14 cellular contexts compared by ENCODE assay signal in the genomic region with DNA sequence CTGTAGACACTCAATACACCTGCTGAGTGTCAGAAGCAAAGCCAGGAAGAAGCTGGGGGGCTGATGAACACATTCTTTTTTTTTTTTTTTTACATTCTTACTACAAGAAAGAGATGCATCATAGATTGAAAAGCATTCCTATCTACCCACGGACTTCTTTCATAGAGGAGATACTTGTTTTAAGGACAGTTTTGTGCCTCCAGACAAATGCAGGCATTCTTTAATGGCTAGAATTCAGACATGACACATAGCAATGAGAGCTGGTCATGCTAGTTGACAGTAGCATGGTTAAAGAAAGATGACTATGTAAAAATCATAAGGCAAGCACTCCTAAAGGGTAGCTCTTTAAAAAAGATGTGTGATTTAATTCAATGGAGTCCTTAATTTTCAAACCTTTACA.
"Had no signal": no experiment of that assay in that cellular context is flagged by ENCODE, and none has a peak within 500 bp of the region (broad histone marks: within the 10 kb centered on the region; RNA-seq: fewer than 3 reads in every experiment).

No MANE protein-coding gene starts in this region.

- H3K4me2 ChIP-seq: hepatocyte had no signal

- H3K9me3 ChIP-seq: tibial nerve, vagina had no signal

- ATAC-seq: naive thymus-derived CD8-positive, alpha-beta T cell; right cardiac atrium; stimulated activated naive B cell treated with anti-CD40 and anti-IgM and Interleukin-4, amounts not matched to agents 10 μg/mL and 1 μg/mL and 100 μg/mL, for 72 hours had no signal

- H3K27me3 ChIP-seq: hepatocyte, tibial nerve, vagina had no signal

- H3K79me2 ChIP-seq: hepatocyte had no signal

- H3K4me1 ChIP-seq: tibial nerve had no signal

- H3K9me3 Mint-ChIP-seq: activated CD4-positive, alpha-beta memory T cell treated with anti-CD3 and anti-CD28 coated beads for 36 hours; activated naive CD8-positive, alpha-beta T cell treated with anti-CD3 and anti-CD28 coated beads, Interleukin-2, amount 10 ng/mL, durations not matched to agents 7 days and 5 days; naive thymus-derived CD8-positive, alpha-beta T cell; stimulated activated naive B cell treated with anti-CD40 and anti-IgM and Interleukin-4, amounts not matched to agents 10 μg/mL and 1 μg/mL and 100 μg/mL, for 72 hours had no signal

- H3K36me3 ChIP-seq: tibial nerve, vagina had no signal

- H2AFZ ChIP-seq: hepatocyte had no signal

- DNase-seq: activated CD4-positive, alpha-beta memory T cell treated with anti-CD3 and anti-CD28 coated beads for 36 hours; activated naive CD8-positive, alpha-beta T cell treated with anti-CD3 and anti-CD28 coated beads, Interleukin-2, amount 10 ng/mL, durations not matched to agents 7 days and 5 days; central memory CD4-positive, alpha-beta T cell; effector CD8-positive, alpha-beta T cell; naive thymus-derived CD8-positive, alpha-beta T cell; nucleus accumbens; right cardiac atrium; stimulated activated CD4-positive, alpha-beta T cell treated with anti-CD3 and anti-CD28 coated beads, Interleukin-1b, Interleukin-23, amount 100 ng/mL, for 48 hours; stimulated activated naive B cell treated with anti-CD40 and anti-IgM and Interleukin-4, amounts not matched to agents 10 μg/mL and 1 μg/mL and 100 μg/mL, for 72 hours had no signal

- H3K36me3 Mint-ChIP-seq: activated naive CD8-positive, alpha-beta T cell treated with anti-CD3 and anti-CD28 coated beads, Interleukin-2, amount 10 ng/mL, durations not matched to agents 7 days and 5 days; naive thymus-derived CD8-positive, alpha-beta T cell; stimulated activated naive B cell treated with anti-CD40 and anti-IgM and Interleukin-4, amounts not matched to agents 10 μg/mL and 1 μg/mL and 100 μg/mL, for 72 hours had no signal

- H3K27ac ChIP-seq: coronary artery, hepatocyte, tibial nerve, vagina had no signal

- H3K27ac Mint-ChIP-seq: activated CD4-positive, alpha-beta memory T cell treated with anti-CD3 and anti-CD28 coated beads for 36 hours; activated naive CD8-positive, alpha-beta T cell treated with anti-CD3 and anti-CD28 coated beads, Interleukin-2, amount 10 ng/mL, durations not matched to agents 7 days and 5 days; naive thymus-derived CD8-positive, alpha-beta T cell; stimulated activated naive B cell treated with anti-CD40 and anti-IgM and Interleukin-4, amounts not matched to agents 10 μg/mL and 1 μg/mL and 100 μg/mL, for 72 hours had no signal

- H3K27me3 Mint-ChIP-seq: activated CD4-positive, alpha-beta memory T cell treated with anti-CD3 and anti-CD28 coated beads for 36 hours had no signal

- H3K4me3 ChIP-seq: coronary artery, hepatocyte, lung, tibial nerve, vagina had no signal

- H3K4me3 Mint-ChIP-seq: activated CD4-positive, alpha-beta memory T cell treated with anti-CD3 and anti-CD28 coated beads for 36 hours; activated naive CD8-positive, alpha-beta T cell treated with anti-CD3 and anti-CD28 coated beads, Interleukin-2, amount 10 ng/mL, durations not matched to agents 7 days and 5 days; naive thymus-derived CD8-positive, alpha-beta T cell; stimulated activated naive B cell treated with anti-CD40 and anti-IgM and Interleukin-4, amounts not matched to agents 10 μg/mL and 1 μg/mL and 100 μg/mL, for 72 hours had no signal
